ENCODE assay signal across 1 cellular context in genomic region chr12:1580036-1580435, GRCh38.
TF ChIP-seq lines count a peak whose summit lies in the region.

No MANE protein-coding gene starts in this region.

TF ChIP-seq in SK-N-SH, 30 proteins besides CTCF, POLR2A, EP300 and RAD21 (continued from another document):
- TF ChIP-seq REST (IDR thresholded peaks at IDR 0.05; ENCODE audit: low read depth, low read length) (no peak), USF2 (IDR thresholded peaks at IDR 0.05; ENCODE audit: borderline replicate concordance, low read depth, low read length) (no peak), USF1 (IDR thresholded peaks at IDR 0.05; ENCODE audit: borderline replicate concordance, low read depth) (no peak)
